22 cellular contexts compared by ENCODE assay signal in genomic region chr3:168090306-168091085, GRCh38. TPM values are rescaled to one million over a fixed set of nuclear protein-coding genes. Genes with fewer than 3 reads are reported as not detected.
DNase-seq lines count a peak whose midpoint lies in the region; ATAC-seq and TF ChIP-seq lines count a peak whose summit lies in the region.
"Had no signal": no experiment of that assay in that cellular context is flagged by ENCODE, and none has a peak within 500 bp of the region (broad histone marks: within the 10 kb centered on the region; RNA-seq: fewer than 3 reads in every experiment).

No MANE protein-coding gene starts in this region.

- H3K27ac ChIP-seq in AG04450 (ENCODE audit: low read depth, low read length) (no peak overlapping the region), GM23338 (ENCODE audit: low read depth) (no peak overlapping the region), mucosa of rectum (ENCODE audit: low read depth in 2 of 2, low read length in 2 of 2) (peak overlapping the region; percentile 6 to 75)
- H3K27ac ChIP-seq: thyroid gland had no signal

- H3K4me1 Mint-ChIP-seq in GM23338 = peaks cover 53% of the 10 kb centered on the region

- CTCF ChIA-PET in AG04450 (lab: Charles Lee) = interaction anchor here (0.6 to 1.8 kb wide), 4 partner anchors 10 to 76 kb away, joined by 3 to 14 read pairs (median 6); no protein-coding TSS in a partner anchor

- no peaks in the 10 kb centered on the region; the same call in 1 of the 2 replicates for H3F3A ChIP-seq in GM23338 (replicated peaks; ENCODE audit: low read depth)

- H3K27me3 Mint-ChIP-seq in GM23338 (ENCODE audit: insufficient read depth, low read depth, poor library complexity) = peaks cover 3% of the 10 kb centered on the region

- no peak overlapping the region for H3K4me2 ChIP-seq in GM23338

- H3K4me3 Mint-ChIP-seq in GM23338 = no peak overlapping the region
- H3K4me3 Mint-ChIP-seq: activated CD4-positive, alpha-beta memory T cell treated with anti-CD3 and anti-CD28 coated beads, Interleukin-2, amount 10 ng/mL, durations not matched to agents 7 days and 5 days; activated naive CD8-positive, alpha-beta T cell treated with anti-CD3 and anti-CD28 coated beads for 36 hours; CD14-positive monocyte; naive thymus-derived CD4-positive, alpha-beta T cell; stimulated activated naive CD8-positive, alpha-beta T cell treated with anti-CD3 and anti-CD28 coated beads, Interleukin-15, amount 100 ng/mL, for 72 hours had no signal

- H3K4me1 ChIP-seq in GM23338 (ENCODE audit: insufficient read depth) = peaks cover 45% of the 10 kb centered on the region
- H3K4me1 ChIP-seq in adipocyte (ENCODE audit: control insufficient read depth, insufficient read depth, low read length) = peaks cover 42% of the 10 kb centered on the region
- H3K4me1 ChIP-seq in mucosa of rectum (ENCODE audit: control insufficient read depth in 2 of 2, insufficient read depth in 2 of 2, low read length in 2 of 2) = peaks cover 13 to 59% of the 10 kb centered on the region in 2 donors

- peaks cover 89% of the 10 kb centered on the region for H3K79me2 ChIP-seq in GM23338 (replicated peaks; ENCODE audit: insufficient read depth)

- H3K36me3 Mint-ChIP-seq in GM23338 (ENCODE audit: low read depth) = no peaks in the 10 kb centered on the region
- H3K36me3 Mint-ChIP-seq: activated naive CD8-positive, alpha-beta T cell treated with anti-CD3 and anti-CD28 coated beads for 36 hours; CD14-positive monocyte; naive thymus-derived CD4-positive, alpha-beta T cell had no signal

- peaks cover 7% of the 10 kb centered on the region; the same call in 1 of the 2 replicates for H4K20me1 ChIP-seq in GM23338 (replicated peaks; ENCODE audit: insufficient read depth)

- ATAC-seq in GM23338 = no peak
- ATAC-seq: left ventricle myocardium superior; naive thymus-derived CD4-positive, alpha-beta T cell; stimulated activated naive CD8-positive, alpha-beta T cell treated with anti-CD3 and anti-CD28 coated beads, Interleukin-15, amount 100 ng/mL, for 72 hours had no signal

- H3K36me3 ChIP-seq in GM23338 (ENCODE audit: insufficient read depth) (no peaks in the 10 kb centered on the region), adipocyte (ENCODE audit: control insufficient read depth, insufficient read depth, low read length, severe bottlenecking) (no peaks in the 10 kb centered on the region), mucosa of rectum (ENCODE audit: control insufficient read depth in 2 of 2, insufficient read depth in 2 of 2, low read length in 2 of 2) (no peaks in the 10 kb centered on the region)
- H3K36me3 ChIP-seq: thyroid gland had no signal

- POLR2A ChIA-PET in AG04450 (lab: Yijun Ruan, JAX) = no interaction called here

- H3K4me3 ChIP-seq in AG04450 (ENCODE audit: low read depth, low read length) = no peak overlapping the region
- H3K4me3 ChIP-seq in GM23338 = no peak overlapping the region
- H3K4me3 ChIP-seq in adipocyte (ENCODE audit: low read length) = no peak overlapping the region
- H3K4me3 ChIP-seq in mucosa of rectum (ENCODE audit: low read length in 2 of 2) = peak overlapping the region; percentile 4 to 43
- H3K4me3 ChIP-seq: thyroid gland had no signal

- H3K9me2 ChIP-seq in GM23338 (ENCODE audit: insufficient read depth) = no peaks in the 10 kb centered on the region

- H3K9me3 Mint-ChIP-seq in GM23338 = no peaks in the 10 kb centered on the region
- H3K9me3 Mint-ChIP-seq: activated CD4-positive, alpha-beta memory T cell treated with anti-CD3 and anti-CD28 coated beads, Interleukin-2, amount 10 ng/mL, durations not matched to agents 7 days and 5 days; activated naive CD8-positive, alpha-beta T cell treated with anti-CD3 and anti-CD28 coated beads for 36 hours; CD14-positive monocyte; stimulated activated naive CD8-positive, alpha-beta T cell treated with anti-CD3 and anti-CD28 coated beads, Interleukin-15, amount 100 ng/mL, for 72 hours had no signal

- H3K9me3 ChIP-seq in AG04450 (ENCODE audit: control insufficient read depth, insufficient read depth, low read length) (no peaks in the 10 kb centered on the region), adipocyte (ENCODE audit: control insufficient read depth, low read length) (no peaks in the 10 kb centered on the region), mucosa of rectum (ENCODE audit: control insufficient read depth in 2 of 2, low read length in 2 of 2) (no peaks in the 10 kb centered on the region)
- H3K9me3 ChIP-seq: thyroid gland had no signal

- DNase-seq in AG04450 (ENCODE audit: low read depth, low spot score) (peak; percentile 20), GM23338 (ENCODE audit: low spot score) (no peak), adipocyte (ENCODE audit: low read depth) (peak; percentile 69), putamen (ENCODE audit: low spot score) (no peak), epidermal melanocyte (ENCODE audit: insufficient read length, low spot score) (no peak), COR-L47 (lab: John Stamatoyannopoulos, UW) (no peak)
- DNase-seq: activated CD4-positive, alpha-beta memory T cell treated with anti-CD3 and anti-CD28 coated beads, Interleukin-2, amount 10 ng/mL, durations not matched to agents 7 days and 5 days; activated CD4-positive, alpha-beta T cell treated with anti-CD3 and anti-CD28 coated beads for 1 hour; activated effector memory CD4-positive, alpha-beta T cell treated with Interleukin-2 at 50 U/mL for 16 hours; activated naive CD8-positive, alpha-beta T cell treated with anti-CD3 and anti-CD28 coated beads for 36 hours; central memory CD4-positive, alpha-beta T cell; GOT3; left ventricle myocardium superior; naive thymus-derived CD4-positive, alpha-beta T cell; NCI-H2171 treated with DMSO at 0.1 percent for 48 hours; RPMI8226; stimulated activated CD4-positive, alpha-beta T cell treated with anti-CD3 and anti-CD28 coated beads, Interleukin-1b, Interleukin-23, amount 100 ng/mL, for 48 hours; stimulated activated CD8-positive, alpha-beta memory T cell treated with anti-CD3 and anti-CD28 coated beads, Interleukin-4, amount 100 ng/mL, for 48 hours; stimulated activated naive CD8-positive, alpha-beta T cell treated with anti-CD3 and anti-CD28 coated beads, Interleukin-15, amount 100 ng/mL, for 72 hours; thyroid gland had no signal

- peak overlapping the region; percentile 24; the same call in 1 of the 2 replicates for H3K27ac Mint-ChIP-seq in GM23338
- H3K27ac Mint-ChIP-seq: activated CD4-positive, alpha-beta memory T cell treated with anti-CD3 and anti-CD28 coated beads, Interleukin-2, amount 10 ng/mL, durations not matched to agents 7 days and 5 days; activated naive CD8-positive, alpha-beta T cell treated with anti-CD3 and anti-CD28 coated beads for 36 hours; naive thymus-derived CD4-positive, alpha-beta T cell had no signal

- H3K9ac ChIP-seq in adipocyte (ENCODE audit: low read length) = no peak overlapping the region
- no peak overlapping the region for H3K9ac ChIP-seq in mucosa of rectum (ENCODE audit: low read depth in 1 of 2, low read length in 2 of 2)

- peak; percentile 24; the same call in 1 of the 2 replicates for TF ChIP-seq CTCF in AG04450 (IDR thresholded peaks at IDR 0.05; ENCODE audit: low read depth, low read length)
- no peak for TF ChIP-seq CTCF in GM23338 (conservative IDR thresholded peaks at IDR 0.05; ENCODE audit: low read depth in 2 of 2)

- no peaks in the 10 kb centered on the region for H3K27me3 ChIP-seq in AG04450 (ENCODE audit: control insufficient read depth, insufficient read depth, low read length)
- no peaks in the 10 kb centered on the region for H3K27me3 ChIP-seq in GM23338 (ENCODE audit: insufficient read depth)
- no peaks in the 10 kb centered on the region for H3K27me3 ChIP-seq in adipocyte (replicated peaks; ENCODE audit: control insufficient read depth, insufficient read depth, low read length)
- no peaks in the 10 kb centered on the region for H3K27me3 ChIP-seq in mucosa of rectum (ENCODE audit: control insufficient read depth in 2 of 2, insufficient read depth in 2 of 2, low read length in 2 of 2)
- H3K27me3 ChIP-seq: thyroid gland had no signal

- no peak overlapping the region for H2AFZ ChIP-seq in GM23338

TF ChIP-seq in GM23338, 12 proteins besides CTCF, POLR2A, EP300 and RAD21 (continues in another document):
- TF ChIP-seq JUNB (IDR thresholded peaks at IDR 0.05; ENCODE audit: unreplicated experiment) (no peak), ZNF114 (CRISPR knock-in tag; IDR thresholded peaks at IDR 0.05) (no peak), ETS1 (IDR thresholded peaks at IDR 0.05) (no peak), NANOG (IDR thresholded peaks at IDR 0.05; ENCODE audit: borderline replicate concordance) (no peak), POLR2AphosphoS5 (IDR thresholded peaks at IDR 0.05; ENCODE audit: low read depth) (no peak)

RNA-seq across cellular contexts. Expression of gene GOLIM4, which starts 5.2 kb away (rescaled TPM):
- polyA plus RNA-seq in AG04450 (2011; rRNA removed) (27.9 and 34.4 TPM in 2 replicates), GM23338 (2016; fragmentation: Nextera tagmentation; extraction: Ambion mirVana) (50.5 and 50.7 TPM in 2 replicates)
- polyA minus RNA-seq in AG04450 (2011; rRNA and poly(A)+ RNA removed) = 38.2 and 42.2 TPM in 2 replicates
- 34.4 and 40.5 TPM in 2 replicates for total RNA-seq in GM23338 (2014; rRNA removed; shearing (Covaris generic))
- polyA plus RNA-seq: naive thymus-derived CD4-positive, alpha-beta T cell had no signal

Comparison
In these comparisons a context has a peak if more than half of its experiments do, and no peak if none do; other contexts are left out.
1. DNase-seq: peak in AG04450 (single experiment) and adipocyte (single experiment); none in GM23338 (single experiment), putamen (single experiment), epidermal melanocyte (single experiment) and COR-L47 (single experiment).
2. H3K27ac ChIP-seq: peak in mucosa of rectum (2 of 2); none in AG04450 (single experiment) and GM23338 (single experiment).
3. H3K4me3 ChIP-seq: peak in mucosa of rectum (2 of 2); none in AG04450 (single experiment), GM23338 (single experiment) and adipocyte (single experiment).